In genomic region chr1:155226188-155226909, GRCh38 we compare ENCODE assay signal across 1 cellular context.
A peak's percentile ranks its signal among the peaks of the same experiment; 100 is the strongest.
TF ChIP-seq lines count a peak whose summit lies in the region.

No MANE protein-coding gene starts in this region.

TF ChIP-seq in K562, 482 proteins besides CTCF, POLR2A, EP300 and RAD21 (continued from another document and continues in another):
- no peak for TF ChIP-seq RERE (CRISPR knock-in tag; IDR thresholded peaks at IDR 0.05; ENCODE audit: borderline replicate concordance)
- TF ChIP-seq NEUROD1 (IDR thresholded peaks at IDR 0.05; ENCODE audit: borderline replicate concordance, low read depth, low read length, partially characterized antibody), result peak; percentile 68
- TF ChIP-seq SAFB (IDR thresholded peaks at IDR 0.05; ENCODE audit: borderline replicate concordance, low read depth, low read length), result no peak
- 0 out of 4 replicates have a peak, but pooled peaks of 1 of the 2 experiments have one; percentile 10 for TF ChIP-seq SIN3A (IDR thresholded peaks at IDR 0.05; ENCODE audit: borderline replicate concordance in 2 of 2, control insufficient read depth in 1 of 2, low read depth in 2 of 2, low read length in 2 of 2)
- TF ChIP-seq BHLHE40 (IDR thresholded peaks at IDR 0.05; ENCODE audit: low read length), result 0 out of 2 replicates have a peak, but pooled peaks have one; percentile 12
- no peak for TF ChIP-seq SAP30 (IDR thresholded peaks at IDR 0.05; ENCODE audit: borderline replicate concordance, insufficient read depth, low read depth, low read length, poor library complexity, severe bottlenecking)
- TF ChIP-seq NBN (IDR thresholded peaks at IDR 0.05; ENCODE audit: low read depth), result peak; percentile 93
- TF ChIP-seq HMBOX1 (IDR thresholded peaks at IDR 0.05), result peak; percentile 91
- no peak; the same call in 1 of the 2 replicates for TF ChIP-seq ZFX (CRISPR knock-in tag; IDR thresholded peaks at IDR 0.05)
- peak; percentile 72 for TF ChIP-seq GABPB1 (CRISPR knock-in tag; IDR thresholded peaks at IDR 0.05)
- 0 out of 2 replicates have a peak, but pooled peaks have one; percentile 18 for TF ChIP-seq MYBL2 (IDR thresholded peaks at IDR 0.05; ENCODE audit: low read depth)
- no peak for TF ChIP-seq MYBL2 (CRISPR knock-in tag; IDR thresholded peaks at IDR 0.05; ENCODE audit: borderline replicate concordance)
- peak; percentile 14; the same call in 1 of the 2 replicates for TF ChIP-seq SMARCE1 (IDR thresholded peaks at IDR 0.05)
- TF ChIP-seq RNF2 (IDR thresholded peaks at IDR 0.05), result peak; percentile 42; the same call in 1 of the 2 replicates
- TF ChIP-seq KDM1A (IDR thresholded peaks at IDR 0.05), result peak in 1 of 2 experiments; percentile 7; a peak in 1 of 4 replicates
- no peak for TF ChIP-seq HCFC1 (IDR thresholded peaks at IDR 0.05; ENCODE audit: low read depth, low read length)
- peak; percentile 90 for TF ChIP-seq HLTF (IDR thresholded peaks at IDR 0.05)
- peak; percentile 56; the same call in 1 of the 2 replicates for TF ChIP-seq NCOA1 (IDR thresholded peaks at IDR 0.05; ENCODE audit: low read depth)
- TF ChIP-seq ARNT (IDR thresholded peaks at IDR 0.05), result no peak
- TF ChIP-seq HEY1 (CRISPR knock-in tag; IDR thresholded peaks at IDR 0.05; ENCODE audit: borderline replicate concordance), result no peak
- 0 out of 2 replicates have a peak, but pooled peaks have one; percentile 4 for TF ChIP-seq JUN (IDR thresholded peaks at IDR 0.05; ENCODE audit: borderline replicate concordance, low read depth, low read length)
- TF ChIP-seq JUN (CRISPR knock-in tag; IDR thresholded peaks at IDR 0.05; ENCODE audit: borderline replicate concordance), result no peak
- TF ChIP-seq SMC3 (conservative IDR thresholded peaks at IDR 0.05; ENCODE audit: insufficient read depth, low read depth, low read length), result peak; percentile 25; the same call in 1 of the 2 replicates
- no peak for TF ChIP-seq SIX5 (IDR thresholded peaks at IDR 0.05; ENCODE audit: borderline replicate concordance in 1 of 2, insufficient read depth in 1 of 2, low read depth in 1 of 2, low read length in 2 of 2)
- 0 out of 2 replicates have a peak, but pooled peaks have one; percentile 30 for TF ChIP-seq MEF2D (tag; conservative IDR thresholded peaks at IDR 0.05; ENCODE audit: low read depth)
- peak; percentile 43 for TF ChIP-seq ZFP36 (IDR thresholded peaks at IDR 0.05; ENCODE audit: low read depth, low read length, partially characterized antibody)
- TF ChIP-seq NR2C1 (IDR thresholded peaks at IDR 0.05), result peak; percentile 34; the same call in 1 of the 2 replicates
- TF ChIP-seq NR2C1 (tag; IDR thresholded peaks at IDR 0.05), result no peak
- TF ChIP-seq HINFP (tag; conservative IDR thresholded peaks at IDR 0.05; ENCODE audit: low read depth), result 0 out of 2 replicates have a peak, but pooled peaks have one; percentile 48
- TF ChIP-seq SMARCA4 (IDR thresholded peaks at IDR 0.05), result peak; percentile 55; the same call in 1 of the 2 replicates
- TF ChIP-seq CTCFL (IDR thresholded peaks at IDR 0.05; ENCODE audit: borderline replicate concordance, insufficient read depth, low read depth, low read length, poor library complexity, severe bottlenecking), result peak; percentile 78
- TF ChIP-seq ARHGAP35 (IDR thresholded peaks at IDR 0.05; ENCODE audit: partially characterized antibody), result peak; percentile 79
- TF ChIP-seq ETV5 (CRISPR knock-in tag; IDR thresholded peaks at IDR 0.05; ENCODE audit: low read depth), result peak; percentile 78
- peak; percentile 12 to 49; a peak in 2 of 4 replicates for TF ChIP-seq RCOR1 (IDR thresholded peaks at IDR 0.05; ENCODE audit: borderline replicate concordance in 1 of 2, low read depth in 2 of 2, low read length in 2 of 2)
- peak; percentile 74 for TF ChIP-seq ETV1 (tag; conservative IDR thresholded peaks at IDR 0.05; ENCODE audit: low read depth)
- 0 out of 4 replicates have a peak, but pooled peaks of 1 of the 2 experiments have one; percentile 51 for TF ChIP-seq MCM7 (IDR thresholded peaks at IDR 0.05)
- 0 out of 2 replicates have a peak, but pooled peaks have one; percentile 19 for TF ChIP-seq STAG1 (CRISPR knock-in tag; IDR thresholded peaks at IDR 0.05; ENCODE audit: borderline replicate concordance)
- TF ChIP-seq ZNF175 (CRISPR knock-in tag; IDR thresholded peaks at IDR 0.05; ENCODE audit: low read depth), result no peak; the same call in 1 of the 2 replicates
- no peak for TF ChIP-seq ZNF785 (CRISPR knock-in tag; IDR thresholded peaks at IDR 0.05)
- no peak for TF ChIP-seq FOXK1 (CRISPR knock-in tag; IDR thresholded peaks at IDR 0.05; ENCODE audit: borderline replicate concordance)
- peak; percentile 54; the same call in 1 of the 2 replicates for TF ChIP-seq MYC (IDR thresholded peaks at IDR 0.05; ENCODE audit: low read depth, low read length)
- no peak for TF ChIP-seq MYC (CRISPR knock-in tag; IDR thresholded peaks at IDR 0.05; ENCODE audit: borderline replicate concordance, low read depth)
- TF ChIP-seq ZBTB5 (IDR thresholded peaks at IDR 0.05), result peak; percentile 47; the same call in 1 of the 2 replicates
- no peak for TF ChIP-seq HSF4 (CRISPR knock-in tag; IDR thresholded peaks at IDR 0.05; ENCODE audit: borderline replicate concordance)
- TF ChIP-seq CREM (IDR thresholded peaks at IDR 0.05; ENCODE audit: low read depth), result peak; percentile 50
- peak; percentile 86; the same call in 1 of the 2 replicates for TF ChIP-seq TRIM25 (IDR thresholded peaks at IDR 0.05; ENCODE audit: borderline replicate concordance)
- TF ChIP-seq MAZ (CRISPR knock-in tag; conservative IDR thresholded peaks at IDR 0.05 in 1 of 2, IDR thresholded peaks at IDR 0.05 in 1 of 2), result peak in 1 of 2 experiments; percentile 5; a peak in 1 of 4 replicates
- peak; percentile 87 for TF ChIP-seq ESRRA (IDR thresholded peaks at IDR 0.05; ENCODE audit: borderline replicate concordance, low read depth)
- peak; percentile 58; the same call in 1 of the 2 replicates for TF ChIP-seq LARP7 (IDR thresholded peaks at IDR 0.05)
- TF ChIP-seq SPI1 (IDR thresholded peaks at IDR 0.05; ENCODE audit: borderline replicate concordance, low read depth, low read length), result peak; percentile 42; the same call in 1 of the 2 replicates
- peak; percentile 78; the same call in 1 of the 2 replicates for TF ChIP-seq GATAD2A (IDR thresholded peaks at IDR 0.05)
- no peak for TF ChIP-seq ZNF184 (CRISPR knock-in tag; IDR thresholded peaks at IDR 0.05)
- TF ChIP-seq TEAD1 (CRISPR knock-in tag; IDR thresholded peaks at IDR 0.05), result no peak; a peak in 1 of 4 replicates
- no peak for TF ChIP-seq PHB (CRISPR knock-in tag; IDR thresholded peaks at IDR 0.05)
- TF ChIP-seq TBL1XR1 (IDR thresholded peaks at IDR 0.05; ENCODE audit: low read length in 2 of 2), result 0 out of 4 replicates have a peak, but pooled peaks have one; percentile 8 to 32
